Comparison of ENCODE assay signal across 8 cellular contexts in genomic region chr17:67421869-67422273, GRCh38. TPM values are rescaled to one million over a fixed set of nuclear protein-coding genes. Genes with fewer than 3 reads are reported as not detected.
DNase-seq lines count a peak whose midpoint lies in the region; ATAC-seq and TF ChIP-seq lines count a peak whose summit lies in the region.

No MANE protein-coding gene starts in this region.

- peaks cover 4% of the 10 kb centered on the region for H3K9me3 Mint-ChIP-seq in activated naive CD8-positive, alpha-beta T cell (ENCODE audit: low read depth)

- H3K9me3 ChIP-seq in PC-3 (ENCODE audit: low read length), result no peaks in the 10 kb centered on the region
- no peaks in the 10 kb centered on the region for H3K9me3 ChIP-seq in thoracic aorta

- TF ChIP-seq CTCF in PC-3 (conservative IDR thresholded peaks at IDR 0.05; ENCODE audit: low read depth, low read length) (no peak), thoracic aorta (IDR thresholded peaks at IDR 0.05) (no peak)

- no TSS peak for BruUV-seq in PC-3 (replicated peaks; lab: Mats Ljungman, UMichigan)

- H3K4me3 ChIP-seq in PC-3 (ENCODE audit: low read length) (no peak overlapping the region), thoracic aorta (no peak overlapping the region)

- intact Hi-C loops in PC-3 (cut with micrococcal nuclease), result loop anchor here (1.0 to 5.0 kb wide), 6 partner anchors 9 to 81 kb away; partner anchors contain the start of gene PITPNC1

- H3K27ac ChIP-seq in PC-3 (ENCODE audit: low read length) (peak overlapping the region; percentile 96), thoracic aorta (no peak overlapping the region)

- CTCF ChIA-PET in PC-3 (lab: Charles Lee), result interaction anchor here (0.7 to 1.2 kb wide), 2 partner anchors 48 to 54 kb away, joined by 3 to 5 read pairs; no protein-coding TSS in a partner anchor
- CTCF ChIA-PET in HEK293T (lab: Yijun Ruan, JAX), result no interaction called here

- peak; percentile 74 for ATAC-seq in GM18511 (IDR thresholded peaks at IDR 0.05; ENCODE audit: unreplicated experiment)
- peak; percentile 97 for ATAC-seq in PC-3
- peak; percentile 62 for ATAC-seq in thoracic aorta (ENCODE audit: insufficient number of reproducible peaks, low FRiP score, low read depth)
- no peak for ATAC-seq in GM19324 (IDR thresholded peaks at IDR 0.05; ENCODE audit: low FRiP score, unreplicated experiment)
- no peak for ATAC-seq in HG03432 (IDR thresholded peaks at IDR 0.05; ENCODE audit: unreplicated experiment)

- no peaks in the 10 kb centered on the region for H3F3A ChIP-seq in PC-3 (ENCODE audit: low read length, unreplicated experiment)

- H3K4me1 ChIP-seq in PC-3 (ENCODE audit: insufficient read depth, low read length) (peaks cover 29% of the 10 kb centered on the region), thoracic aorta (ENCODE audit: control insufficient read depth in 1 of 2, low read depth in 2 of 2) (peaks cover 7% of the 10 kb centered on the region in 2 donors)

- DNase-seq in PC-3, result peak; percentile 100
- peak; percentile 88 for DNase-seq in kidney glomerular epithelial cell (lab: John Stamatoyannopoulos, UW)
- DNase-seq in thoracic aorta (ENCODE audit: low spot score), result no peak
- DNase-seq in HEK293T (ENCODE audit: extremely low spot score), result no peak

- H4K20me1 ChIP-seq in PC-3 (ENCODE audit: low read length), result no peaks in the 10 kb centered on the region

- H3K9me2 ChIP-seq in PC-3 (replicated peaks; ENCODE audit: low read length), result no peaks in the 10 kb centered on the region

- peaks cover 6% of the 10 kb centered on the region for H3K36me3 Mint-ChIP-seq in activated naive CD8-positive, alpha-beta T cell

- no peaks in the 10 kb centered on the region for H3K27me3 ChIP-seq in PC-3 (ENCODE audit: low read length)
- no peaks in the 10 kb centered on the region for H3K27me3 ChIP-seq in thoracic aorta (replicated peaks; ENCODE audit: insufficient read depth)

- H2AFZ ChIP-seq in PC-3 (ENCODE audit: low read length), result no peak overlapping the region

- H3K4me2 ChIP-seq in PC-3 (ENCODE audit: low read length), result peak overlapping the region; percentile 40

- no peaks in the 10 kb centered on the region for H3K27me3 Mint-ChIP-seq in activated naive CD8-positive, alpha-beta T cell

- H3K4me3 Mint-ChIP-seq in activated naive CD8-positive, alpha-beta T cell, result peak overlapping the region; percentile 56

- peak overlapping the region; percentile 80 for H3K9ac ChIP-seq in PC-3 (ENCODE audit: low read length)

- peaks cover 86% of the 10 kb centered on the region for H3K4me1 Mint-ChIP-seq in activated naive CD8-positive, alpha-beta T cell (ENCODE audit: low read depth)

- H3K27ac Mint-ChIP-seq in activated naive CD8-positive, alpha-beta T cell, result peak overlapping the region; percentile 97

- H3K36me3 ChIP-seq in PC-3 (ENCODE audit: low read depth, low read length) (no peaks in the 10 kb centered on the region), thoracic aorta (no peaks in the 10 kb centered on the region)

- H3K79me2 ChIP-seq in PC-3 (ENCODE audit: low read length), result peaks cover 9% of the 10 kb centered on the region

- POLR2A ChIA-PET in PC-3 (lab: Charles Lee; ENCODE audit: unreplicated experiment) (interaction anchor here (1.0 kb wide), 1 partner anchor 19 kb away, joined by 11 read pairs; no protein-coding TSS in a partner anchor), HEK293T (lab: Yijun Ruan, JAX) (no interaction called here)

TF ChIP-seq in HEK293T, 16 proteins besides CTCF, POLR2A, EP300 and RAD21:
- TF ChIP-seq TARDBP (IDR thresholded peaks at IDR 0.05) (no peak), SP1 (IDR thresholded peaks at IDR 0.05) (no peak), FOXM1 (IDR thresholded peaks at IDR 0.05; ENCODE audit: borderline replicate concordance) (no peak), LEF1 (IDR thresholded peaks at IDR 0.05; ENCODE audit: borderline replicate concordance) (no peak), HDGF (IDR thresholded peaks at IDR 0.05; ENCODE audit: borderline replicate concordance) (no peak)
- TF ChIP-seq, protein P1, sequence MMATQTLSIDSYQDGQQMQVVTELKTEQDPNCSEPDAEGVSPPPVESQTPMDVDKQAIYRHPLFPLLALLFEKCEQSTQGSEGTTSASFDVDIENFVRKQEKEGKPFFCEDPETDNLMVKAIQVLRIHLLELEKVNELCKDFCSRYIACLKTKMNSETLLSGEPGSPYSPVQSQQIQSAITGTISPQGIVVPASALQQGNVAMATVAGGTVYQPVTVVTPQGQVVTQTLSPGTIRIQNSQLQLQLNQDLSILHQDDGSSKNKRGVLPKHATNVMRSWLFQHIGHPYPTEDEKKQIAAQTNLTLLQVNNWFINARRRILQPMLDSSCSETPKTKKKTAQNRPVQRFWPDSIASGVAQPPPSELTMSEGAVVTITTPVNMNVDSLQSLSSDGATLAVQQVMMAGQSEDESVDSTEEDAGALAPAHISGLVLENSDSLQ (IDR thresholded peaks at IDR 0.05), result no peak
TF ChIP-seq in HEK293T: peak in this region for 0.

RNA-seq across cellular contexts. Expression of gene PITPNC1, which starts 44.8 kb away (rescaled TPM):
- 23.1 and 25.4 TPM in 2 replicates for total RNA-seq in PC-3 (2014; rRNA removed)
- 10 to 100 TPM in 1 of 2 donors, 1 to 10 TPM in 1; 8.4 to 28.8 TPM for total RNA-seq in thoracic aorta

RNA-seq across cellular contexts. Expression of gene PSMD12, which starts 55.5 kb away (rescaled TPM):
- total RNA-seq in PC-3 (2014; rRNA removed) (60.0 and 68.8 TPM in 2 replicates), thoracic aorta (10 to 100 TPM; 18.3 to 29.5 TPM)

Comparison
In these comparisons a context has a peak if more than half of its experiments do, and no peak if none do; other contexts are left out.
1. ATAC-seq: peak in GM18511 (single experiment), PC-3 (single experiment) and thoracic aorta (single experiment); none in GM19324 (single experiment) and HG03432 (single experiment).
2. DNase-seq: peak in PC-3 (single experiment) and kidney glomerular epithelial cell (single experiment); none in thoracic aorta (single experiment) and HEK293T (single experiment).